ENCODE assay signal across 14 cellular contexts in genomic region chr6:15430947-15431405, GRCh38.
DNase-seq lines count a peak whose midpoint lies in the region; TF ChIP-seq lines count a peak whose summit lies in the region.
"Had no signal": no experiment of that assay in that cellular context is flagged by ENCODE, and none has a peak within 500 bp of the region (broad histone marks: within the 10 kb centered on the region; RNA-seq: fewer than 3 reads in every experiment).

No MANE protein-coding gene starts in this region.

- peak; percentile 62 for DNase-seq in Ammon's horn (ENCODE audit: low spot score)
- DNase-seq in SK-MEL-5 (ENCODE audit: low read depth, low spot score): peak; percentile 55
- peak; percentile 32 for DNase-seq in fibroblast of the aortic adventitia (ENCODE audit: low read depth)
- no peak for DNase-seq in hepatic stellate cell (ENCODE audit: low spot score)
- no peak for DNase-seq in NCI-H1694 (lab: John Stamatoyannopoulos, UW)
- DNase-seq in amniotic stem cell (lab: John Stamatoyannopoulos, UW): no peak
- DNase-seq in stimulated activated CD4-positive, alpha-beta T cell treated with anti-CD3 and anti-CD28 coated beads, Interleukin-15, amount 100 ng/mL, for 24 hours: no peak
- DNase-seq: activated T-cell treated with anti-CD3 and anti-CD28 coated beads, Interleukin-2, amount 50 U/mL, for 48 hours; kidney; NCI-H187 treated with DMSO at 0.1 percent for 48 hours; SK-N-SH had no signal

- H3K36me3 Mint-ChIP-seq in nephron (ENCODE audit: low read depth): peaks cover 10% of the 10 kb centered on the region

- H3K4me3 Mint-ChIP-seq in nephron: no peak overlapping the region
- H3K4me3 Mint-ChIP-seq: HFFc6 had no signal

- H3K4me3 ChIP-seq in fibroblast of the aortic adventitia (ENCODE audit: low read depth, low read length): no peak overlapping the region

- TF ChIP-seq CTCF in fibroblast of the aortic adventitia (IDR thresholded peaks at IDR 0.05; ENCODE audit: insufficient read depth, low read length) (no peak), nephron (IDR thresholded peaks at IDR 0.05; ENCODE audit: unreplicated experiment in 3 of 3) (no peak)

- peaks cover 74% of the 10 kb centered on the region for H3K4me1 Mint-ChIP-seq in nephron

- peak overlapping the region; percentile 0 to 19 (median 11) for H3K27ac Mint-ChIP-seq in nephron
- H3K27ac Mint-ChIP-seq: B cell, HFFc6 had no signal

- no peaks in the 10 kb centered on the region for H3K27me3 Mint-ChIP-seq in nephron (ENCODE audit: low read depth)
- H3K27me3 Mint-ChIP-seq: B cell had no signal

- peaks cover 8% of the 10 kb centered on the region for H3K9me3 Mint-ChIP-seq in nephron
- H3K9me3 Mint-ChIP-seq: HFFc6 had no signal

- in situ Hi-C loops in SK-MEL-5 (cut with HindIII; ENCODE audit: low pct_unique_long_range_greater_than_20kb, low sequenced_read_pairs): no loop called here

Comparison
In these comparisons a context has a peak if more than half of its experiments do, and no peak if none do; other contexts are left out.
1. DNase-seq: peak in Ammon's horn (single experiment), SK-MEL-5 (single experiment) and fibroblast of the aortic adventitia (single experiment); none in hepatic stellate cell (single experiment), NCI-H1694 (single experiment), amniotic stem cell (single experiment) and stimulated activated CD4-positive, alpha-beta T cell treated with anti-CD3 and anti-CD28 coated beads, Interleukin-15, amount 100 ng/mL, for 24 hours (single experiment).